ENCODE assay signal across 8 cellular contexts in genomic region chr4:153154010-153154975, GRCh38. TPM values are rescaled to one million over a fixed set of nuclear protein-coding genes. Genes with fewer than 3 reads are reported as not detected.
DNase-seq lines count a peak whose midpoint lies in the region; ATAC-seq and TF ChIP-seq lines count a peak whose summit lies in the region.

No MANE protein-coding gene starts in this region.

- no peaks in the 10 kb centered on the region for H3K27me3 ChIP-seq in CD8-positive, alpha-beta T cell (ENCODE audit: insufficient read depth, low read length)
- H3K27me3 ChIP-seq in IMR-90 (ENCODE audit: control insufficient read depth, insufficient read depth, low read length) (peaks cover 3% of the 10 kb centered on the region), SK-N-SH (ENCODE audit: insufficient read depth) (no peaks in the 10 kb centered on the region), parathyroid adenoma (ENCODE audit: control insufficient read depth, insufficient read depth, low read length) (no peaks in the 10 kb centered on the region), adrenal gland (peaks cover 5% of the 10 kb centered on the region)

- H3K4me2 ChIP-seq in IMR-90 (ENCODE audit: low read depth, low read length) (peak overlapping the region; percentile 85), SK-N-SH (peak overlapping the region; percentile 93), parathyroid adenoma (ENCODE audit: low read length) (peak overlapping the region; percentile 73)

- peak overlapping the region; percentile 88 for H3K4me3 Mint-ChIP-seq in CD8-positive, alpha-beta T cell

- peaks cover 20% of the 10 kb centered on the region for H3K4me1 Mint-ChIP-seq in CD8-positive, alpha-beta T cell (ENCODE audit: low read depth)

- H2BK20ac ChIP-seq in IMR-90 (ENCODE audit: low read depth, low read length) = peak overlapping the region; percentile 1; the same call in 1 of the 2 replicates

- TF ChIP-seq RAD21 in IMR-90 (IDR thresholded peaks at IDR 0.05; ENCODE audit: low read length) (no peak), SK-N-SH (IDR thresholded peaks at IDR 0.05; ENCODE audit: low read length) (no peak)

- peak overlapping the region; percentile 24; the same call in 1 of the 2 replicates for H3K4ac ChIP-seq in IMR-90 (ENCODE audit: low read depth, low read length)

- H3F3A ChIP-seq in SK-N-SH (replicated peaks; ENCODE audit: insufficient read depth) = peaks cover 20% of the 10 kb centered on the region

- H3K9ac ChIP-seq in IMR-90 (ENCODE audit: low read depth, low read length) = no peak overlapping the region; the same call in 1 of the 2 replicates
- H3K9ac ChIP-seq in SK-N-SH = peak overlapping the region; percentile 77
- H3K9ac ChIP-seq in parathyroid adenoma = no peak overlapping the region

- H3K23ac ChIP-seq in IMR-90 (ENCODE audit: low read depth, low read length) = peak overlapping the region; percentile 75; the same call in 1 of the 2 replicates

- H3K36me3 ChIP-seq in CD8-positive, alpha-beta T cell (ENCODE audit: insufficient read depth, low read length) = no peaks in the 10 kb centered on the region
- no peaks in the 10 kb centered on the region for H3K36me3 ChIP-seq in IMR-90 (ENCODE audit: control insufficient read depth, insufficient read depth, low read length)
- H3K36me3 ChIP-seq in SK-N-SH (replicated peaks in 1 of 2; ENCODE audit: control insufficient read depth in 1 of 2, insufficient read depth in 2 of 2, low read length in 1 of 2) = no peaks in the 10 kb centered on the region
- H3K36me3 ChIP-seq in parathyroid adenoma (ENCODE audit: control insufficient read depth, insufficient read depth, low read length) = no peaks in the 10 kb centered on the region
- H3K36me3 ChIP-seq in adrenal gland (replicated peaks in 1 of 2) = no peaks in the 10 kb centered on the region

- no peak for ATAC-seq in CD8-positive, alpha-beta T cell
- peak; percentile 24 for ATAC-seq in IMR-90 (ENCODE audit: low read depth)
- ATAC-seq in esophagus mucosa = peak; percentile 27
- ATAC-seq in GM21737 (IDR thresholded peaks at IDR 0.05; ENCODE audit: unreplicated experiment) = no peak

- no peaks in the 10 kb centered on the region for H3K36me3 Mint-ChIP-seq in CD8-positive, alpha-beta T cell

- no peak overlapping the region for H2BK5ac ChIP-seq in IMR-90 (ENCODE audit: low read depth, low read length, poor library complexity, severe bottlenecking)

- no peaks in the 10 kb centered on the region for H3K9me3 ChIP-seq in CD8-positive, alpha-beta T cell (ENCODE audit: low read length)
- H3K9me3 ChIP-seq in IMR-90 (ENCODE audit: control insufficient read depth, insufficient read depth, low read length) (no peaks in the 10 kb centered on the region), SK-N-SH (no peaks in the 10 kb centered on the region), parathyroid adenoma (ENCODE audit: control insufficient read depth, low read length) (no peaks in the 10 kb centered on the region), adrenal gland (replicated peaks in 1 of 3) (no peaks in the 10 kb centered on the region)

- H2BK15ac ChIP-seq in IMR-90 (ENCODE audit: low read depth, low read length) = 0 out of 3 replicates have a peak overlapping the region, but pooled peaks have one; percentile 44

- no peak for DNase-seq in CD8-positive, alpha-beta T cell
- DNase-seq in IMR-90 (peak; percentile 68), SK-N-SH (peak; percentile 54), adrenal gland (no peak), head of caudate nucleus (no peak)

- BruUV-seq in IMR-90 (replicated peaks; lab: Mats Ljungman, UMichigan) = no TSS peak

- H3K14ac ChIP-seq in IMR-90 (replicated peaks; ENCODE audit: low read depth, low read length) = no peak overlapping the region; the same call in 1 of the 2 replicates

- H3K79me1 ChIP-seq in IMR-90 (ENCODE audit: low read depth in 1 of 2, low read length in 2 of 2) = no peaks in the 10 kb centered on the region

- POLR2A ChIA-PET in CD8-positive, alpha-beta T cell (lab: Charles Lee) = no interaction called here
- POLR2A ChIA-PET in IMR-90 (lab: Charles Lee; ENCODE audit: unreplicated experiment) (no interaction called here), SK-N-SH (lab: Yijun Ruan, JAX) (interaction anchor here (1.0 kb wide), 1 partner anchor 68 kb away, joined by 3 read pairs; no protein-coding TSS in a partner anchor)

- H3K27ac ChIP-seq in CD8-positive, alpha-beta T cell (ENCODE audit: low read depth, low read length) = no peak overlapping the region
- H3K27ac ChIP-seq in IMR-90 (ENCODE audit: insufficient read depth, low read length) (no peak overlapping the region), SK-N-SH (ENCODE audit: low read depth in 2 of 2, low read length in 1 of 2) (peak overlapping the region; percentile 47 to 98; a peak in 3 of 4 replicates), parathyroid adenoma (peak overlapping the region; percentile 86), adrenal gland (peak overlapping the region in 1 of 5 donors; percentile 57)

- in situ Hi-C loops in IMR-90 (cut with MboI; ENCODE audit: low sequenced_read_pairs) = no loop called here

- H4K91ac ChIP-seq in IMR-90 (ENCODE audit: insufficient read depth, low read depth, low read length) = no peak overlapping the region

- no peak overlapping the region for H3K27ac Mint-ChIP-seq in CD8-positive, alpha-beta T cell

- CTCF ChIA-PET in CD8-positive, alpha-beta T cell (lab: Charles Lee) = no interaction called here
- CTCF ChIA-PET in IMR-90 (lab: Yijun Ruan, JAX) = no interaction called here
- CTCF ChIA-PET in SK-N-SH (lab: Yijun Ruan, JAX) = interaction anchor here (0.9 kb wide), 2 partner anchors 162 to 164 kb away, joined by 3 to 4 read pairs; no protein-coding TSS in a partner anchor

- no peak for TF ChIP-seq CTCF in CD8-positive, alpha-beta T cell (IDR thresholded peaks at IDR 0.05)
- TF ChIP-seq CTCF in IMR-90 (conservative IDR thresholded peaks at IDR 0.05; ENCODE audit: low read depth, low read length) = no peak
- no peak for TF ChIP-seq CTCF in SK-N-SH (IDR thresholded peaks at IDR 0.05)
- no peak for TF ChIP-seq CTCF in parathyroid adenoma (IDR thresholded peaks at IDR 0.05)
- no peak for TF ChIP-seq CTCF in adrenal gland (IDR thresholded peaks at IDR 0.05)

- WGBS in IMR-90 (ENCODE audit: extremely low coverage in 2 of 2, insufficient read length in 1 of 2), 2 experiments = 80% methylated on average over 1 of the region's 15 CpGs; no CpG with 5 or more reads in 1 of the 2 experiments
- 34% methylated on average over 15 of the region's 15 CpGs for WGBS in SK-N-SH (ENCODE audit: low lambda C conversion rate)
- 34 to 48% (median 43%) methylated on average over 12 to 15 of the region's 15 CpGs for WGBS in adrenal gland, 4 donors

- H3K4me1 ChIP-seq in CD8-positive, alpha-beta T cell (ENCODE audit: insufficient read depth, low read length) = peaks cover 15% of the 10 kb centered on the region
- H3K4me1 ChIP-seq in IMR-90 (ENCODE audit: control insufficient read depth, insufficient read depth, low read length) = peaks cover 5% of the 10 kb centered on the region
- H3K4me1 ChIP-seq in SK-N-SH (ENCODE audit: control insufficient read depth in 1 of 2, insufficient read depth in 2 of 2, low read depth in 1 of 2, low read length in 1 of 2) = peaks cover 1 to 38% of the 10 kb centered on the region in 2 experiments; a peak in 3 of 4 replicates
- H3K4me1 ChIP-seq in parathyroid adenoma = peaks cover 4% of the 10 kb centered on the region
- H3K4me1 ChIP-seq in adrenal gland (replicated peaks in 1 of 2) = peaks cover 17 to 19% of the 10 kb centered on the region in 2 donors

- H2BK120ac ChIP-seq in IMR-90 (ENCODE audit: low read depth, low read length) = no peak overlapping the region

- dilution Hi-C loops in IMR-90 (cut with HindIII; ENCODE audit: low sequenced_read_pairs, unreplicated experiment) = no loop called here

- peak overlapping the region; percentile 75 for H2AFZ ChIP-seq in IMR-90 (replicated peaks; ENCODE audit: low read length, poor library complexity)
- peak overlapping the region; percentile 89 for H2AFZ ChIP-seq in SK-N-SH (ENCODE audit: low read depth)
- peak overlapping the region; percentile 89 for H2AFZ ChIP-seq in parathyroid adenoma

- H3K9me3 Mint-ChIP-seq in CD8-positive, alpha-beta T cell = no peaks in the 10 kb centered on the region

- peaks cover 10% of the 10 kb centered on the region for H3K27me3 Mint-ChIP-seq in CD8-positive, alpha-beta T cell (ENCODE audit: low read depth)

- no peak overlapping the region for H3K18ac ChIP-seq in IMR-90 (ENCODE audit: low read depth, low read length)

- no peaks in the 10 kb centered on the region for H3K9me2 ChIP-seq in SK-N-SH

- TF ChIP-seq EP300 in SK-N-SH (IDR thresholded peaks at IDR 0.05; ENCODE audit: borderline replicate concordance in 1 of 2, low read depth in 1 of 2, low read length in 1 of 2) = peak in 1 of 2 experiments; percentile 74; a peak in 1 of 4 replicates

- H3K56ac ChIP-seq in IMR-90 (ENCODE audit: extremely low read depth, insufficient read depth, low read length) = peak overlapping the region; percentile 43; the same call in 1 of the 2 replicates

- peak overlapping the region in 1 of 2 experiments; percentile 69; a peak in 1 of 4 replicates for H4K8ac ChIP-seq in IMR-90 (ENCODE audit: low read depth in 2 of 2, low read length in 2 of 2)

- peak overlapping the region; percentile 63 for H3K4me3 ChIP-seq in CD8-positive, alpha-beta T cell (ENCODE audit: low read depth, low read length)
- H3K4me3 ChIP-seq in IMR-90 (ENCODE audit: insufficient read depth, low read depth, low read length) (no peak overlapping the region; the same call in 1 of the 2 replicates), SK-N-SH (ENCODE audit: low read depth in 2 of 2, low read length in 1 of 2) (peak overlapping the region; percentile 54 to 65), parathyroid adenoma (ENCODE audit: low read depth, low read length) (peak overlapping the region; percentile 60), adrenal gland (peak overlapping the region in 2 of 4 donors; percentile 56 to 65)

- no peak for TF ChIP-seq POLR2A in IMR-90 (IDR thresholded peaks at IDR 0.05; ENCODE audit: low read depth, low read length)
- TF ChIP-seq POLR2A in adrenal gland (IDR thresholded peaks at IDR 0.05) = no peak

- peak overlapping the region; percentile 75 for H2AK9ac ChIP-seq in IMR-90 (replicated peaks; ENCODE audit: low read depth, low read length, poor library complexity)

- H3K79me2 ChIP-seq in SK-N-SH (ENCODE audit: insufficient read depth) (no peaks in the 10 kb centered on the region), parathyroid adenoma (no peaks in the 10 kb centered on the region)

- no peak overlapping the region for H2AK5ac ChIP-seq in IMR-90 (ENCODE audit: low read depth, low read length)

- intact Hi-C loops in CD8-positive, alpha-beta T cell (cut with DNase I, micrococcal nuclease) = no loop called here
- intact Hi-C loops in IMR-90 (cut with micrococcal nuclease) (no loop called here), adrenal gland (cut with DNase I) (no loop called here), head of caudate nucleus (cut with DNase I) (loop anchor here (5.0 kb wide), 2 partner anchors 53 to 68 kb away; no protein-coding TSS in a partner anchor)

- no peaks in the 10 kb centered on the region for H4K20me1 ChIP-seq in IMR-90 (ENCODE audit: insufficient read depth, low read length)
- no peaks in the 10 kb centered on the region for H4K20me1 ChIP-seq in SK-N-SH (ENCODE audit: insufficient read depth)

- no peak overlapping the region for H4K5ac ChIP-seq in IMR-90 (ENCODE audit: low read depth, low read length)

- 0 out of 2 replicates have a peak, but pooled peaks cover 3% of the 10 kb centered on the region for H3K9me1 ChIP-seq in IMR-90 (ENCODE audit: insufficient read depth, low read length)

RNA-seq across cellular contexts. Expression of gene TRIM2, which starts 50.0 kb away (rescaled TPM):
- under 1 TPM; 0.22 to 0.43 TPM for total RNA-seq in CD8-positive, alpha-beta T cell
- total RNA-seq in IMR-90 (2012; rRNA removed) = 52.2 and 64.2 TPM in 2 replicates
- 15.9 and 16.0 TPM in 2 replicates for polyA plus RNA-seq in IMR-90 (2012; rRNA removed)
- polyA plus RNA-seq in IMR-90 (2012; cell fraction: cytosol; rRNA removed) = 6.7 and 14.0 TPM in 2 replicates
- 19.2 and 24.1 TPM in 2 replicates for polyA plus RNA-seq in IMR-90 (2012; cell fraction: nucleus; rRNA removed; ENCODE audit: low replicate concordance)
- 16.4 and 21.2 TPM in 2 replicates for polyA plus RNA-seq in SK-N-SH (2012; rRNA removed)
- 13.7 and 16.3 TPM in 2 replicates for polyA plus RNA-seq in SK-N-SH (2012; cell fraction: cytosol; rRNA removed)
- polyA plus RNA-seq in SK-N-SH (2012; cell fraction: nucleus; rRNA removed) = 21.6 and 24.9 TPM in 2 replicates
- total RNA-seq in esophagus mucosa = 9.0 TPM
- 10 to 100 TPM; 22.2 to 70.4 (median 47.8) TPM for total RNA-seq in adrenal gland
- 10 to 100 TPM in 2 of 3 donors, 1 to 10 TPM in 1; 6.2 to 58.9 (median 11.9) TPM for polyA plus RNA-seq in adrenal gland

Comparison
In these comparisons a context has a peak if more than half of its experiments do, and no peak if none do; other contexts are left out.
1. ATAC-seq: peak in IMR-90 (single experiment) and esophagus mucosa (single experiment); none in CD8-positive, alpha-beta T cell (single experiment) and GM21737 (single experiment).
2. DNase-seq: peak in IMR-90 (single experiment) and SK-N-SH (single experiment); none in CD8-positive, alpha-beta T cell (0 of 7), adrenal gland (0 of 7) and head of caudate nucleus (0 of 42).
3. H3K27ac ChIP-seq: peak in SK-N-SH (2 of 2) and parathyroid adenoma (single experiment); none in CD8-positive, alpha-beta T cell (single experiment) and IMR-90 (single experiment).
4. Peak in every context shown above with its lines, with median percentiles within 50 percentile points of each other: H2AFZ ChIP-seq and H3K4me2 ChIP-seq.